Comparison of ENCODE assay signal across 1 cellular context in genomic region chr7:130492519-130493274, GRCh38.
TF ChIP-seq lines count a peak whose summit lies in the region.

No MANE protein-coding gene starts in this region.

TF ChIP-seq in HepG2, 621 proteins besides CTCF, POLR2A, EP300 and RAD21 (continued from another document):
- TF ChIP-seq ZBTB37 (CRISPR knock-in tag; IDR thresholded peaks at IDR 0.05) (no peak), GABPA (IDR thresholded peaks at IDR 0.05; ENCODE audit: low read depth, low read length) (no peak), GABPA (CRISPR knock-in tag; IDR thresholded peaks at IDR 0.05; ENCODE audit: low read depth) (no peak), BCLAF1 (IDR thresholded peaks at IDR 0.05) (no peak), ARHGAP35 (CRISPR knock-in tag; IDR thresholded peaks at IDR 0.05; ENCODE audit: borderline replicate concordance) (no peak), RBM22 (optimal IDR thresholded peaks at IDR 0.05; ENCODE audit: low read length) (no peak)
